8 cellular contexts compared by ENCODE assay signal in the genomic region with DNA sequence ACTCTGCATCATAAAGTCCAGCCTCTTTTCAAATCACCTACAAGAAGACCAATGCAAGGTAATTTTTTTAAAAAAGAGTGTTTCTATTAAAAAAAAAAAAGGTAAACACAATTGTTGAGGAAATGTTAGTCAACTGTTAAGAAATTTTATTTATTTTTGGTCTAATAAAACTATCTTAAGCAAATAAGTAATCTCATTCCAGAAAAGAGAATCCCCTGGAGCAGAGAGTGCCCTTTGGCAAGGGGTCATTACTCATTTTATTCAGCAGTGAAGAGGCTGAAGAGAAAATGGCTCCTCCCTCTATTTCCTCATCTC.
A peak's percentile ranks its signal among the peaks of the same experiment; 100 is the strongest.
DNase-seq lines count a peak whose midpoint lies in the region; ATAC-seq, FAIRE-seq and TF ChIP-seq lines count a peak whose summit lies in the region.

No MANE protein-coding gene starts in this region.

- DNase-seq in A549 (ENCODE audit: low read depth in 1 of 2, low spot score in 1 of 2) (peak; percentile 79 to 87), GM03348 (ENCODE audit: low spot score) (peak; percentile 69), RWPE2 (ENCODE audit: low spot score) (no peak), foreskin fibroblast (peak; percentile 87 to 92), adrenal gland (no peak), NK-92 (lab: John Stamatoyannopoulos, UW; ENCODE audit: unreplicated experiment) (no peak)

- no peak for TF ChIP-seq CTCF in A549 (IDR thresholded peaks at IDR 0.05)
- no peak for TF ChIP-seq CTCF in RWPE2 (IDR thresholded peaks at IDR 0.05; ENCODE audit: poor library complexity, severe bottlenecking)
- no peak for TF ChIP-seq CTCF in foreskin fibroblast (IDR thresholded peaks at IDR 0.05; ENCODE audit: low read depth, low read length)
- no peak for TF ChIP-seq CTCF in adrenal gland (IDR thresholded peaks at IDR 0.05)

- H3K4me3 ChIP-seq in A549 (peak overlapping the region; percentile 26; the same call in 2 of the 3 replicates), RWPE2 (ENCODE audit: severe bottlenecking) (no peak overlapping the region), foreskin fibroblast (ENCODE audit: low read depth in 1 of 2, low read length in 2 of 2) (no peak overlapping the region), adrenal gland (no peak overlapping the region)

- H3K4me1 ChIP-seq in A549 (peaks cover 49% of the 10 kb centered on the region), RWPE2 (ENCODE audit: insufficient read depth, poor library complexity, severe bottlenecking) (peaks cover 33% of the 10 kb centered on the region), adrenal gland (replicated peaks in 1 of 2) (peaks cover 4 to 7% of the 10 kb centered on the region in 2 donors)

- H3K9me3 ChIP-seq in A549 (no peaks in the 10 kb centered on the region), RWPE2 (ENCODE audit: severe bottlenecking) (no peaks in the 10 kb centered on the region), adrenal gland (replicated peaks in 1 of 3) (no peaks in the 10 kb centered on the region)

- TF ChIP-seq POLR2A in A549 (IDR thresholded peaks at IDR 0.05; ENCODE audit: low read length) (no peak), adrenal gland (IDR thresholded peaks at IDR 0.05) (no peak)

- no peak for TF ChIP-seq RAD21 in A549 (conservative IDR thresholded peaks at IDR 0.05 in 1 of 2, IDR thresholded peaks at IDR 0.05 in 1 of 2)

- peaks cover 51% of the 10 kb centered on the region for H3K36me3 ChIP-seq in RWPE2 (ENCODE audit: low read depth)
- H3K36me3 ChIP-seq in adrenal gland (replicated peaks in 1 of 2), result no peaks in the 10 kb centered on the region

- peak overlapping the region; percentile 87 to 88 for H3K27ac ChIP-seq in A549
- H3K27ac ChIP-seq in RWPE2 (ENCODE audit: poor library complexity, severe bottlenecking), result peak overlapping the region; percentile 97
- no peak overlapping the region for H3K27ac ChIP-seq in adrenal gland

- no peak for FAIRE-seq in A549 (lab: Jason Lieb, UNC)

- intact Hi-C loops in adrenal gland (cut with DNase I), result loop anchor here in 1 of 2 donors (10.0 kb wide), 2 partner anchors 154 to 244 kb away; no protein-coding TSS in a partner anchor

- peak overlapping the region; percentile 92 for H3K4me2 ChIP-seq in A549

- CTCF ChIA-PET in A549 (lab: Yijun Ruan, JAX), result interaction anchor here (0.6 to 5.0 kb wide), 40 partner anchors 9 to 1281 kb away, joined by 3 to 84 read pairs (median 4); a partner anchor contains a TSS

- peak; percentile 89 to 92; a peak in 5 of 6 replicates for ATAC-seq in A549
- ATAC-seq in RWPE2 (ENCODE audit: low read depth), result no peak; the same call in 2 of the 3 replicates
- no peak for ATAC-seq in GM19328 (IDR thresholded peaks at IDR 0.05; ENCODE audit: unreplicated experiment)
- ATAC-seq in GM18870 (IDR thresholded peaks at IDR 0.05; ENCODE audit: unreplicated experiment), result no peak

- POLR2A ChIA-PET in A549 (lab: Yijun Ruan, JAX), result interaction anchor here (1.6 to 2.9 kb wide), 3 partner anchors 159 to 305 kb away, joined by 4 to 32 read pairs (median 15); a partner anchor contains a TSS

- TF ChIP-seq EP300 in A549 (IDR thresholded peaks at IDR 0.05), result no peak; a peak in 1 of 5 replicates

- H3K27me3 ChIP-seq in RWPE2 (ENCODE audit: insufficient read depth, poor library complexity, severe bottlenecking), result no peaks in the 10 kb centered on the region
- no peaks in the 10 kb centered on the region for H3K27me3 ChIP-seq in adrenal gland

TF ChIP-seq in A549, 52 proteins besides CTCF, POLR2A, EP300 and RAD21:
- TF ChIP-seq ESRRA (IDR thresholded peaks at IDR 0.05; ENCODE audit: borderline replicate concordance, low read length) (peak; percentile 48; the same call in 1 of the 2 replicates), JUNB (IDR thresholded peaks at IDR 0.05) (peak; percentile 69), EHF (CRISPR knock-in tag; IDR thresholded peaks at IDR 0.05) (no peak), CEBPB (IDR thresholded peaks at IDR 0.05) (peak; percentile 69 to 76), RARB (CRISPR knock-in tag; IDR thresholded peaks at IDR 0.05) (peak; percentile 68; the same call in 1 of the 2 replicates), ZC3H11A (IDR thresholded peaks at IDR 0.05) (no peak), JUN (IDR thresholded peaks at IDR 0.05) (0 out of 5 replicates have a peak, but pooled peaks of 1 of the 2 experiments have one; percentile 33), FOSL2 (IDR thresholded peaks at IDR 0.05) (peak; percentile 56), FOSL2 (CRISPR knock-in tag; IDR thresholded peaks at IDR 0.05) (peak; percentile 54)
- TF ChIP-seq, protein P1, sequence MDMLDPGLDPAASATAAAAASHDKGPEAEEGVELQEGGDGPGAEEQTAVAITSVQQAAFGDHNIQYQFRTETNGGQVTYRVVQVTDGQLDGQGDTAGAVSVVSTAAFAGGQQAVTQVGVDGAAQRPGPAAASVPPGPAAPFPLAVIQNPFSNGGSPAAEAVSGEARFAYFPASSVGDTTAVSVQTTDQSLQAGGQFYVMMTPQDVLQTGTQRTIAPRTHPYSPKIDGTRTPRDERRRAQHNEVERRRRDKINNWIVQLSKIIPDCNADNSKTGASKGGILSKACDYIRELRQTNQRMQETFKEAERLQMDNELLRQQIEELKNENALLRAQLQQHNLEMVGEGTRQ (IDR thresholded peaks at IDR 0.05), result no peak
- TF ChIP-seq, protein P2, sequence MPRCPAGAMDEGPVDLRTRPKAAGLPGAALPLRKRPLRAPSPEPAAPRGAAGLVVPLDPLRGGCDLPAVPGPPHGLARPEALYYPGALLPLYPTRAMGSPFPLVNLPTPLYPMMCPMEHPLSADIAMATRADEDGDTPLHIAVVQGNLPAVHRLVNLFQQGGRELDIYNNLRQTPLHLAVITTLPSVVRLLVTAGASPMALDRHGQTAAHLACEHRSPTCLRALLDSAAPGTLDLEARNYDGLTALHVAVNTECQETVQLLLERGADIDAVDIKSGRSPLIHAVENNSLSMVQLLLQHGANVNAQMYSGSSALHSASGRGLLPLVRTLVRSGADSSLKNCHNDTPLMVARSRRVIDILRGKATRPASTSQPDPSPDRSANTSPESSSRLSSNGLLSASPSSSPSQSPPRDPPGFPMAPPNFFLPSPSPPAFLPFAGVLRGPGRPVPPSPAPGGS (IDR thresholded peaks at IDR 0.05), result peak; percentile 50; the same call in 1 of the 3 replicates
- TF ChIP-seq, protein P3, sequence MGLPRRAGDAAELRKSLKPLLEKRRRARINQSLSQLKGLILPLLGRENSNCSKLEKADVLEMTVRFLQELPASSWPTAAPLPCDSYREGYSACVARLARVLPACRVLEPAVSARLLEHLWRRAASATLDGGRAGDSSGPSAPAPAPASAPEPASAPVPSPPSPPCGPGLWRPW (IDR thresholded peaks at IDR 0.05), result peak; percentile 49; the same call in 1 of the 2 replicates

Comparison
In these comparisons a context has a peak if more than half of its experiments do, and no peak if none do; other contexts are left out.
1. ATAC-seq: peak in A549 (2 of 2); none in RWPE2 (single experiment), GM19328 (single experiment) and GM18870 (single experiment).
2. DNase-seq: peak in A549 (2 of 2), GM03348 (single experiment) and foreskin fibroblast (2 of 2); none in RWPE2 (single experiment), adrenal gland (0 of 7) and NK-92 (single experiment).
3. H3K27ac ChIP-seq: peak in A549 (2 of 2) and RWPE2 (single experiment); none in adrenal gland (0 of 5).